12 cellular contexts compared by ENCODE assay signal in genomic region chrX:130848763-130849162, GRCh38. TPM values are rescaled to one million over a fixed set of nuclear protein-coding genes. Genes with fewer than 3 reads are reported as not detected.
DNase-seq lines count a peak whose midpoint lies in the region; ATAC-seq and TF ChIP-seq lines count a peak whose summit lies in the region.
"Had no signal": no experiment of that assay in that cellular context is flagged by ENCODE, and none has a peak within 500 bp of the region (broad histone marks: within the 10 kb centered on the region; RNA-seq: fewer than 3 reads in every experiment).

No MANE protein-coding gene starts in this region.

- ATAC-seq in GM19025 (IDR thresholded peaks at IDR 0.05; ENCODE audit: low read depth, unreplicated experiment) (peak; percentile 79), GM21737 (IDR thresholded peaks at IDR 0.05; ENCODE audit: unreplicated experiment) (peak; percentile 79), HG03135 (IDR thresholded peaks at IDR 0.05; ENCODE audit: unreplicated experiment) (peak; percentile 84)
- ATAC-seq: mucosa of descending colon; stimulated activated naive CD8-positive, alpha-beta T cell treated with anti-CD3 and anti-CD28 coated beads, Interleukin-15, amount 100 ng/mL, for 72 hours had no signal

- DNase-seq in nephron progenitor cell, result no peak
- no peak for DNase-seq in germinal center (ENCODE audit: low spot score)
- DNase-seq in type B pancreatic cell (ENCODE audit: extremely low spot score, unreplicated experiment), result no peak
- DNase-seq in SKM-1 treated with dmso at 0.1 percent for 144 hours (lab: John Stamatoyannopoulos, UW; ENCODE audit: unreplicated experiment), result no peak
- DNase-seq: activated naive CD4-positive, alpha-beta T cell treated with anti-CD3 and anti-CD28 coated beads for 36 hours; CD8-positive, alpha-beta memory T cell; mucosa of descending colon; stimulated activated CD4-positive, alpha-beta T cell treated with anti-CD3 and anti-CD28 coated beads, Interleukin-4, amount 100 ng/mL, for 24 hours; stimulated activated naive CD8-positive, alpha-beta T cell treated with anti-CD3 and anti-CD28 coated beads, Interleukin-15, amount 100 ng/mL, for 72 hours had no signal

- H3K27ac Mint-ChIP-seq in nephron progenitor cell, result peak overlapping the region; percentile 46
- H3K27ac Mint-ChIP-seq in type B pancreatic cell, result no peak overlapping the region
- H3K27ac Mint-ChIP-seq: activated naive CD4-positive, alpha-beta T cell treated with anti-CD3 and anti-CD28 coated beads for 36 hours; CD8-positive, alpha-beta memory T cell; stimulated activated naive CD8-positive, alpha-beta T cell treated with anti-CD3 and anti-CD28 coated beads, Interleukin-15, amount 100 ng/mL, for 72 hours had no signal

- no peak overlapping the region for H3K4me3 Mint-ChIP-seq in nephron progenitor cell
- H3K4me3 Mint-ChIP-seq in type B pancreatic cell, result no peak overlapping the region
- H3K4me3 Mint-ChIP-seq: activated naive CD4-positive, alpha-beta T cell treated with anti-CD3 and anti-CD28 coated beads for 36 hours; CD8-positive, alpha-beta memory T cell had no signal

- H3K36me3 Mint-ChIP-seq in nephron progenitor cell (ENCODE audit: low read depth), result peaks cover 17% of the 10 kb centered on the region
- no peaks in the 10 kb centered on the region for H3K36me3 Mint-ChIP-seq in type B pancreatic cell
- H3K36me3 Mint-ChIP-seq: CD8-positive, alpha-beta memory T cell had no signal

- H3K9me3 Mint-ChIP-seq in nephron progenitor cell, result peaks cover 4% of the 10 kb centered on the region
- no peaks in the 10 kb centered on the region for H3K9me3 Mint-ChIP-seq in type B pancreatic cell
- H3K9me3 Mint-ChIP-seq: activated naive CD4-positive, alpha-beta T cell treated with anti-CD3 and anti-CD28 coated beads for 36 hours; CD8-positive, alpha-beta memory T cell; stimulated activated naive CD8-positive, alpha-beta T cell treated with anti-CD3 and anti-CD28 coated beads, Interleukin-15, amount 100 ng/mL, for 72 hours had no signal

- H3K4me1 Mint-ChIP-seq in nephron progenitor cell, result peaks cover 13% of the 10 kb centered on the region
- H3K4me1 Mint-ChIP-seq in type B pancreatic cell (ENCODE audit: unreplicated experiment), result no peaks in the 10 kb centered on the region

- TF ChIP-seq CTCF in nephron progenitor cell (IDR thresholded peaks at IDR 0.05), result no peak
- no peak for TF ChIP-seq CTCF in type B pancreatic cell (conservative IDR thresholded peaks at IDR 0.05)

- peaks cover 7% of the 10 kb centered on the region for H3K27me3 Mint-ChIP-seq in nephron progenitor cell (ENCODE audit: low read depth, poor library complexity)
- H3K27me3 Mint-ChIP-seq in type B pancreatic cell, result no peaks in the 10 kb centered on the region
- H3K27me3 Mint-ChIP-seq: CD8-positive, alpha-beta memory T cell; stimulated activated naive CD8-positive, alpha-beta T cell treated with anti-CD3 and anti-CD28 coated beads, Interleukin-15, amount 100 ng/mL, for 72 hours had no signal

RNA-seq across cellular contexts. Expression of gene ENOX2, which starts 54.2 kb away (rescaled TPM):
- 22.5 and 25.2 TPM in 2 replicates for total RNA-seq in type B pancreatic cell (ENCODE audit: low replicate concordance)
